11 cellular contexts compared by ENCODE assay signal in the genomic region with DNA sequence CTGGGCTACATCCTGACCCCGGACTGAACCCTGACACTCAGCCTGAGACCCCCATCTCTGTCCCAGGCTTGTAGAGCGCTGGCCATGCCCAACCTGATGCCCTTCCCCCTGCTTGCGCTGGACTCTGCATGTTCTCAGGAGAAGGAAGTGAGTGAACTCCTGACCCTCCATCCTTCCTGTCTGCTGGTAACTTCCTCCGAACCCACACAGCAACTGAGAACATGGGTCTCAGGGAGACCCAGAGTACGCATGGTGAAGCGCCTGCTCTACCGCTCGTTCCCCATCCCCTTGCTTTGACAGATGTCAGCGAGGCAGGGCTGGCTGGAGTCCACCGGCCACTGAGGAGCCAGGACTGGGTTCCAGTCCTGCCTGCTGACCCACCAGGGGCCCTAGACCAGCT. TPM values are rescaled to one million over a fixed set of nuclear protein-coding genes. Genes with fewer than 3 reads are reported as not detected.
DNase-seq lines count a peak whose midpoint lies in the region; ATAC-seq, FAIRE-seq and TF ChIP-seq lines count a peak whose summit lies in the region.
"Had no signal": no experiment of that assay in that cellular context is flagged by ENCODE, and none has a peak within 500 bp of the region (broad histone marks: within the 10 kb centered on the region; RNA-seq: fewer than 3 reads in every experiment).

No MANE protein-coding gene starts in this region.

- WGBS in adrenal gland, 4 donors = 68 to 83% (median 74%) methylated on average over 7 to 10 of the region's 10 CpGs
- WGBS in upper lobe of left lung, 2 donors = 31 to 35% methylated on average over 8 to 10 of the region's 10 CpGs

- H3K27me3 ChIP-seq in adrenal gland (no peaks in the 10 kb centered on the region), upper lobe of left lung (no peaks in the 10 kb centered on the region)
- H3K27me3 ChIP-seq: ascending aorta had no signal

- H3K36me3 Mint-ChIP-seq in activated naive CD4-positive, alpha-beta T cell treated with anti-CD3 and anti-CD28 coated beads, Interleukin-2, amount 50 U/mL, for 24 hours = no peaks in the 10 kb centered on the region

- H3K4me1 Mint-ChIP-seq in activated naive CD4-positive, alpha-beta T cell treated with anti-CD3 and anti-CD28 coated beads, Interleukin-2, amount 50 U/mL, for 24 hours = peaks cover 39% of the 10 kb centered on the region

- H3K27ac ChIP-seq in adrenal gland (peak overlapping the region in 3 of 5 donors; percentile 66 to 91 (median 91)), upper lobe of left lung (peak overlapping the region; percentile 57 to 88 (median 86))

- H3K9me3 ChIP-seq in adrenal gland (replicated peaks in 1 of 3) = no peaks in the 10 kb centered on the region
- H3K9me3 ChIP-seq in upper lobe of left lung = no peaks in the 10 kb centered on the region
- H3K9me3 ChIP-seq: ascending aorta had no signal

- no peak for FAIRE-seq in GM12892 (lab: Jason Lieb, UNC)

- H3K36me3 ChIP-seq in adrenal gland (replicated peaks in 1 of 2) = peaks cover 0 to 31% of the 10 kb centered on the region in 2 donors
- H3K36me3 ChIP-seq in upper lobe of left lung = peaks cover 0 to 21% (median 3%) of the 10 kb centered on the region in 4 donors

- ATAC-seq in upper lobe of left lung (ENCODE audit: low FRiP score in 2 of 2) = peak; percentile 41 to 61

- H3K27me3 Mint-ChIP-seq in activated naive CD4-positive, alpha-beta T cell treated with anti-CD3 and anti-CD28 coated beads, Interleukin-2, amount 50 U/mL, for 24 hours = no peaks in the 10 kb centered on the region

- H3K27ac Mint-ChIP-seq in activated naive CD4-positive, alpha-beta T cell treated with anti-CD3 and anti-CD28 coated beads, Interleukin-2, amount 50 U/mL, for 24 hours = peak overlapping the region; percentile 35

- H3K4me3 Mint-ChIP-seq in activated naive CD4-positive, alpha-beta T cell treated with anti-CD3 and anti-CD28 coated beads, Interleukin-2, amount 50 U/mL, for 24 hours = peak overlapping the region; percentile 68

- TF ChIP-seq CTCF in adrenal gland (IDR thresholded peaks at IDR 0.05) = no peak
- no peak for TF ChIP-seq CTCF in upper lobe of left lung (IDR thresholded peaks at IDR 0.05)

- H3K4me1 ChIP-seq in adrenal gland (replicated peaks in 1 of 2) = peaks cover 53 to 59% of the 10 kb centered on the region in 2 donors
- peaks cover 43 to 55% (median 46%) of the 10 kb centered on the region in 4 donors for H3K4me1 ChIP-seq in upper lobe of left lung

- DNase-seq in activated naive CD4-positive, alpha-beta T cell treated with Interleukin-2 at 50 U/mL for 16 hours = no peak
- peak in 6 of 7 donors; percentile 47 to 80 (median 60) for DNase-seq in adrenal gland
- DNase-seq in lung microvascular endothelial cell (ENCODE audit: low read depth in 2 of 2) = peak; percentile 13 to 39
- DNase-seq in upper lobe of left lung = peak in 1 of 2 donors; percentile 81
- no peak for DNase-seq in cerebellar nuclear complex (lab: John Stamatoyannopoulos, UW)
- DNase-seq in T1000 (lab: John Stamatoyannopoulos, UW) = no peak
- DNase-seq in GM12892 (ENCODE audit: insufficient read length) = no peak
- DNase-seq: NCI-H1417 treated with DMSO at 0.1 percent for 48 hours, SW 1271 had no signal

- intact Hi-C loops in adrenal gland (cut with DNase I) = no loop called here

- TF ChIP-seq POLR2A in adrenal gland (IDR thresholded peaks at IDR 0.05) (no peak), upper lobe of left lung (IDR thresholded peaks at IDR 0.05) (peak in 1 of 4 donors; percentile 29), GM12892 (IDR thresholded peaks at IDR 0.05; ENCODE audit: low read depth, low read length) (no peak)

- H3K4me3 ChIP-seq in adrenal gland (no peak overlapping the region), upper lobe of left lung (no peak overlapping the region)
- H3K4me3 ChIP-seq: ascending aorta had no signal

- H3K9me3 Mint-ChIP-seq in activated naive CD4-positive, alpha-beta T cell treated with anti-CD3 and anti-CD28 coated beads, Interleukin-2, amount 50 U/mL, for 24 hours = no peaks in the 10 kb centered on the region

- no peak for TF ChIP-seq EP300 in upper lobe of left lung (IDR thresholded peaks at IDR 0.05)

RNA-seq across cellular contexts. Expression of gene CAMKK1, which starts 6.1 kb away (rescaled TPM):
- total RNA-seq in adrenal gland (10 to 100 TPM in 6 of 8 donors, 1 to 10 TPM in 2; 6.0 to 17.9 (median 10.8) TPM), lung microvascular endothelial cell (0.65 and 0.79 TPM in 2 replicates), upper lobe of left lung (10 to 100 TPM in 4 of 6 donors, 1 to 10 TPM in 2; 4.9 to 23.0 (median 11.0) TPM)
- polyA plus RNA-seq in adrenal gland = 10 to 100 TPM in 2 of 3 donors, 1 to 10 TPM in 1; 6.9 to 28.2 (median 10.6) TPM
- 1.5 TPM for polyA plus RNA-seq in GM12892 (2012; ENCODE audit: missing spikeins)

RNA-seq across cellular contexts. Expression of gene P2RX1, which starts 29.5 kb away (rescaled TPM):
- total RNA-seq in adrenal gland = 1 to 10 TPM in 4 of 8 donors, under 1 TPM in 4; 0.42 to 2.1 (median 0.92) TPM
- polyA plus RNA-seq in adrenal gland = 1 to 10 TPM in 2 of 3 donors, under 1 TPM in 1; 0.59 to 8.6 (median 3.3) TPM
- total RNA-seq in lung microvascular endothelial cell = not detected in 2 replicates
- total RNA-seq in upper lobe of left lung = 10 to 100 TPM in 2 of 6 donors, 1 to 10 TPM in 4; 3.7 to 29.9 (median 9.4) TPM
- 0.87 TPM for polyA plus RNA-seq in GM12892 (2012; ENCODE audit: missing spikeins)
- total RNA-seq: ascending aorta had no signal

RNA-seq across cellular contexts. Expression of gene NCBP3, which starts 40.7 kb away (rescaled TPM):
- total RNA-seq in adrenal gland = 10 to 100 TPM; 11.0 to 30.3 (median 21.5) TPM
- 10 to 100 TPM; 21.9 to 36.6 (median 22.8) TPM for polyA plus RNA-seq in adrenal gland
- 10.5 and 11.5 TPM in 2 replicates for total RNA-seq in lung microvascular endothelial cell
- total RNA-seq in upper lobe of left lung = 10 to 100 TPM; 17.3 to 43.0 (median 32.5) TPM
- 21.0 TPM for polyA plus RNA-seq in GM12892 (2012; ENCODE audit: missing spikeins)

Comparison
In these comparisons a context has a peak if more than half of its experiments do, and no peak if none do; other contexts are left out.
1. DNase-seq: peak in adrenal gland (6 of 7) and lung microvascular endothelial cell (2 of 2); none in activated naive CD4-positive, alpha-beta T cell treated with Interleukin-2 at 50 U/mL for 16 hours (single experiment), cerebellar nuclear complex (0 of 2), T1000 (single experiment) and GM12892 (single experiment).